ENCODE assay signal across 14 cellular contexts in genomic region chr10:77670817-77671443, GRCh38. TPM values are rescaled to one million over a fixed set of nuclear protein-coding genes. Genes with fewer than 3 reads are reported as not detected.
"Had no signal": no experiment of that assay in that cellular context is flagged by ENCODE, and none has a peak within 500 bp of the region (broad histone marks: within the 10 kb centered on the region; RNA-seq: fewer than 3 reads in every experiment).

No MANE protein-coding gene starts in this region.

- H3K9me3 ChIP-seq: esophagus squamous epithelium, gastroesophageal sphincter, right atrium auricular region, sigmoid colon had no signal

- H3K4me3 ChIP-seq: esophagus squamous epithelium, gastroesophageal sphincter, right atrium auricular region, sigmoid colon, skin epidermis had no signal

- H3K27ac ChIP-seq: esophagus squamous epithelium, gastroesophageal sphincter, right atrium auricular region, sigmoid colon, skin epidermis had no signal

- H3K4me1 ChIP-seq: esophagus squamous epithelium, gastroesophageal sphincter, right atrium auricular region, sigmoid colon had no signal

- DNase-seq: effector memory CD8-positive, alpha-beta T cell; esophagus squamous epithelium; foreskin fibroblast; glutamatergic neuron; islet precursor cell; mammary epithelial cell; naive thymus-derived CD4-positive, alpha-beta T cell; sigmoid colon; stimulated activated CD4-positive, alpha-beta T cell treated with anti-CD3 and anti-CD28 coated beads, Interleukin-12 subunit alpha, Interleukin-12 subunit beta, amount 100 ng/mL, for 4 hours; stimulated activated naive CD4-positive, alpha-beta T cell treated with Interleukin-2 at 50 U/mL for 16 hours; trophoblast cell had no signal

- H3K27me3 ChIP-seq: right atrium auricular region had no signal

- H3K36me3 ChIP-seq: esophagus squamous epithelium, gastroesophageal sphincter, right atrium auricular region, sigmoid colon had no signal

RNA-seq across cellular contexts. Expression of gene KCNMA1, which starts 33.3 kb away (rescaled TPM):
- polyA plus RNA-seq: naive thymus-derived CD4-positive, alpha-beta T cell had no signal
